Comparison of ENCODE assay signal across 2 cellular contexts in the genomic region with DNA sequence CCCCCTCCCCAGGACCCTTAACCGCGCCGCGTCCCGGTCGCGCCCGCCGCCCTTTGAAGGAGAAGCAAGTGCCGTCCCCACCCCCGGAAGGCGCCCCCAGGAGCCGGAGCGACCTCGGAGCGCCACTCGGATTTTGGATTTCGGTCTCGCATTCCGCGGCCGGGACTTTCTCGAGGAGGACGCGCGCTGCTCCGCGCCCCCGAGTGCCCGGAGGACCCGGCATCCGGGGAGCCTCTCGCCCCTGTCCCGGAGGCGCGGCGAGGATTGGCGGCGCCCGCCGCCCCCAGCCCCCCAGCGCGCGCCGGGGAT.
A peak's percentile ranks its signal among the peaks of the same experiment; 100 is the strongest.
TF ChIP-seq lines count a peak whose summit lies in the region.

No MANE protein-coding gene starts in this region.

TF ChIP-seq in H1, 55 proteins besides CTCF, POLR2A, EP300 and RAD21:
- TF ChIP-seq ASH2L (IDR thresholded peaks at IDR 0.05; ENCODE audit: low read length), result peak; percentile 25
- peak; percentile 5 for TF ChIP-seq TAF7 (optimal IDR thresholded peaks at IDR 0.05; ENCODE audit: borderline replicate concordance, low read depth, low read length)
- TF ChIP-seq KDM5A (IDR thresholded peaks at IDR 0.05; ENCODE audit: low read length), result no peak
- no peak for TF ChIP-seq KDM1A (IDR thresholded peaks at IDR 0.05; ENCODE audit: borderline replicate concordance, low read length)

TF ChIP-seq in GM12891, 5 proteins besides CTCF, POLR2A, EP300 and RAD21:
- TF ChIP-seq POU2F2 (IDR thresholded peaks at IDR 0.05; ENCODE audit: low read depth, low read length) (no peak), SPI1 (IDR thresholded peaks at IDR 0.05; ENCODE audit: low read depth, low read length) (no peak), TAF1 (IDR thresholded peaks at IDR 0.05; ENCODE audit: low read depth, low read length) (no peak), POLR2AphosphoS5 (IDR thresholded peaks at IDR 0.05; ENCODE audit: low read depth, low read length) (no peak), PAX5 (IDR thresholded peaks at IDR 0.05; ENCODE audit: insufficient read depth, low read length, severe bottlenecking) (no peak)
